20 cellular contexts compared by ENCODE assay signal in the genomic region with DNA sequence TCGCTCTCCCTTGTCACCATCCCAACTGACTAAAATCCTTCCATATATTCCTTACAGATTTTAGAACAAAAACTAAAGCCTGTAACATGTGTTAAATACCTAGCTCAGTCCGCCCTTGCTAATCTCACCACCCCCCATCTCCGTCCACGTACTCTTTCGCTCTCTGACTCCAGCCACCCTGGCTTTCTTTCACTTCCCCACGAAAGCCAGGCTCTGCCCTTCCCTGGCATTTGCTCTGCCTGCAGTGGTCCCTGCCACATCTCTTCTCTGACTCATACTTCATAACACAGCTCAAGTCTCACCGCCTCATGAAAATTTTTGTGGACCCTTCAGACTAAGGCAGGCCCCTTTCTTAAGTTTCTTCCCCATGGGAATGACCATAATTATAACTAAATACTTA. TPM values are rescaled to one million over a fixed set of nuclear protein-coding genes. Genes with fewer than 3 reads are reported as not detected.
DNase-seq lines count a peak whose midpoint lies in the region; ATAC-seq, FAIRE-seq and TF ChIP-seq lines count a peak whose summit lies in the region.
"Had no signal": no experiment of that assay in that cellular context is flagged by ENCODE, and none has a peak within 500 bp of the region (broad histone marks: within the 10 kb centered on the region; RNA-seq: fewer than 3 reads in every experiment).

No MANE protein-coding gene starts in this region.

- intact Hi-C loops in HepG2 (cut with micrococcal nuclease; ENCODE audit: unreplicated experiment): no loop called here
- intact Hi-C loops in right lobe of liver (cut with DNase I): no loop called here
- intact Hi-C loops in esophagus muscularis mucosa (cut with DNase I): no loop called here
- intact Hi-C loops in ovary (cut with DNase I): no loop called here

- H3K9ac ChIP-seq in HepG2 (ENCODE audit: insufficient read depth, low read depth, low read length): no peak overlapping the region
- H3K9ac ChIP-seq in OCI-LY3 (ENCODE audit: low read length): no peak overlapping the region

- TF ChIP-seq EP300 in HepG2 (IDR thresholded peaks at IDR 0.05; ENCODE audit: low read depth in 2 of 2, low read length in 2 of 2) (no peak), HepG2 (CRISPR knock-in tag; IDR thresholded peaks at IDR 0.05; ENCODE audit: borderline replicate concordance) (no peak), esophagus muscularis mucosa (IDR thresholded peaks at IDR 0.05) (no peak), ovary (IDR thresholded peaks at IDR 0.05) (no peak)

- CTCF ChIA-PET in HepG2 (lab: Yijun Ruan, JAX; ENCODE audit: low intra/inter-chr PET ratio, low total read pairs): no interaction called here

- H3K27ac ChIP-seq in HepG2 (ENCODE audit: extremely low read length, insufficient read depth, low read length): no peak overlapping the region
- H3K27ac ChIP-seq in right lobe of liver: no peak overlapping the region
- H3K27ac ChIP-seq in OCI-LY3 (ENCODE audit: low read length): no peak overlapping the region
- no peak overlapping the region for H3K27ac ChIP-seq in esophagus muscularis mucosa (replicated peaks in 1 of 4)
- no peak overlapping the region for H3K27ac ChIP-seq in ovary

- H3K79me2 ChIP-seq in HepG2 (ENCODE audit: insufficient read depth, low read length) (peaks cover 79% of the 10 kb centered on the region), OCI-LY3 (ENCODE audit: low read length) (no peaks in the 10 kb centered on the region)

- H3K27me3 ChIP-seq in HepG2 (ENCODE audit: control insufficient read depth in 1 of 2, insufficient read depth in 2 of 2, low read length in 2 of 2) (no peaks in the 10 kb centered on the region), right lobe of liver (no peaks in the 10 kb centered on the region), OCI-LY3 (ENCODE audit: low read depth, low read length) (no peaks in the 10 kb centered on the region), esophagus muscularis mucosa (no peaks in the 10 kb centered on the region), ovary (no peaks in the 10 kb centered on the region)

- H3K4me2 ChIP-seq in HepG2 (ENCODE audit: low read depth, low read length) (no peak overlapping the region), OCI-LY3 (ENCODE audit: low read length) (peak overlapping the region; percentile 48)

- FAIRE-seq in HepG2 (lab: Jason Lieb, UNC): no peak

- DNase-seq in HepG2 (ENCODE audit: low spot score) (no peak), right lobe of liver (no peak), esophagus muscularis mucosa (ENCODE audit: extremely low spot score) (peak; percentile 39), AG08396 (ENCODE audit: low spot score) (no peak), ovary (no peak)
- DNase-seq in activated effector memory CD4-positive, alpha-beta T cell treated with anti-CD3 and anti-CD28 coated beads, Interleukin-2, amount 50 U/mL, for 16 hours: no peak
- DNase-seq: 8988T, COR-L47, GDM1, GOT3, KG1, NCI-H1092, NCI-H1436 treated with DMSO at 0.1 percent for 48 hours, NCI-H2029, NCI-H345, NCI-H524 treated with DMSO at 0.1 percent for 48 hours, SHP77 treated with DMSO at 0.1 percent for 48 hours had no signal

- 98% methylated on average over 7 of the region's 7 CpGs for WGBS in HepG2 (ENCODE audit: low lambda C conversion rate)
- WGBS in right lobe of liver (ENCODE audit: insufficient coverage, low coverage, low lambda C conversion rate, missing lambda C conversion rate): 73% methylated on average over 7 of the region's 7 CpGs
- WGBS in esophagus muscularis mucosa: 80% methylated on average over 7 of the region's 7 CpGs
- WGBS in ovary, 3 donors: 78 to 82% (median 81%) methylated on average over 7 of the region's 7 CpGs

- H4K20me1 ChIP-seq in HepG2 (ENCODE audit: insufficient read depth, low read length) (no peaks in the 10 kb centered on the region), OCI-LY3 (ENCODE audit: insufficient read depth, low read length) (no peaks in the 10 kb centered on the region)

- BruUV-seq in HepG2 (replicated peaks; lab: Mats Ljungman, UMichigan): no TSS peak

- H3K9me3 ChIP-seq in HepG2 (ENCODE audit: low read length) (no peaks in the 10 kb centered on the region), right lobe of liver (no peaks in the 10 kb centered on the region), OCI-LY3 (ENCODE audit: insufficient read depth, low read length) (no peaks in the 10 kb centered on the region), esophagus muscularis mucosa (no peaks in the 10 kb centered on the region), ovary (no peaks in the 10 kb centered on the region)

- POLR2A ChIA-PET in HepG2 (lab: Yijun Ruan, JAX): no interaction called here

- no peak for TF ChIP-seq RAD21 in HepG2 (CRISPR knock-in tag; IDR thresholded peaks at IDR 0.05)

- H3K4me3 ChIP-seq in HepG2 (replicated peaks in 1 of 3; ENCODE audit: insufficient read depth in 1 of 3, low read depth in 2 of 3, low read length in 3 of 3) (no peak overlapping the region), right lobe of liver (no peak overlapping the region), OCI-LY3 (ENCODE audit: low read length) (no peak overlapping the region), esophagus muscularis mucosa (no peak overlapping the region), ovary (no peak overlapping the region)

- no peak for TF ChIP-seq POLR2A in HepG2 (IDR thresholded peaks at IDR 0.05; ENCODE audit: insufficient read depth in 1 of 2, low read depth in 2 of 2, low read length in 2 of 2)
- TF ChIP-seq POLR2A in right lobe of liver (IDR thresholded peaks at IDR 0.05): no peak
- no peak for TF ChIP-seq POLR2A in esophagus muscularis mucosa (IDR thresholded peaks at IDR 0.05; ENCODE audit: low read depth)
- TF ChIP-seq POLR2A in ovary (IDR thresholded peaks at IDR 0.05): no peak

- TF ChIP-seq CTCF in HepG2 (CRISPR knock-in tag; IDR thresholded peaks at IDR 0.05): no peak
- no peak for TF ChIP-seq CTCF in right lobe of liver (IDR thresholded peaks at IDR 0.05)
- no peak for TF ChIP-seq CTCF in OCI-LY3 (IDR thresholded peaks at IDR 0.05; ENCODE audit: low read depth, low read length)
- TF ChIP-seq CTCF in esophagus muscularis mucosa (IDR thresholded peaks at IDR 0.05): no peak
- TF ChIP-seq CTCF in ovary (IDR thresholded peaks at IDR 0.05): no peak

- H2AFZ ChIP-seq in HepG2 (ENCODE audit: low read length) (no peak overlapping the region), OCI-LY3 (ENCODE audit: low read depth, low read length) (no peak overlapping the region)

- H3K36me3 ChIP-seq in HepG2 (replicated peaks in 1 of 2; ENCODE audit: control insufficient read depth in 1 of 2, insufficient read depth in 2 of 2, low read length in 2 of 2): peaks cover 16 to 62% of the 10 kb centered on the region in 2 experiments
- H3K36me3 ChIP-seq in right lobe of liver: peaks cover 0 to 11% (median 0%) of the 10 kb centered on the region in 4 donors
- H3K36me3 ChIP-seq in OCI-LY3 (replicated peaks; ENCODE audit: low read depth, low read length): no peaks in the 10 kb centered on the region
- H3K36me3 ChIP-seq in esophagus muscularis mucosa: no peaks in the 10 kb centered on the region
- no peaks in the 10 kb centered on the region for H3K36me3 ChIP-seq in ovary

- ATAC-seq in HepG2 (no peak), right lobe of liver (no peak), GM18511 (IDR thresholded peaks at IDR 0.05; ENCODE audit: unreplicated experiment) (no peak)
- ATAC-seq: HCT116 had no signal

- H3K4me1 ChIP-seq in HepG2 (ENCODE audit: insufficient read depth, low read length) (peaks cover 28% of the 10 kb centered on the region), right lobe of liver (peaks cover 0 to 69% (median 20%) of the 10 kb centered on the region in 4 donors), OCI-LY3 (ENCODE audit: low read length) (peaks cover 14% of the 10 kb centered on the region; the same call in 1 of the 2 replicates), esophagus muscularis mucosa (peaks cover 0 to 6% (median 0%) of the 10 kb centered on the region in 4 donors), ovary (ENCODE audit: insufficient read depth) (no peaks in the 10 kb centered on the region)

- in situ Hi-C loops in HepG2 (cut with HindIII; ENCODE audit: extremely low pct_ligation_motif_present, low pct_unique_long_range_greater_than_20kb): no loop called here

TF ChIP-seq in HepG2, 621 proteins besides CTCF, POLR2A, EP300 and RAD21:
- TF ChIP-seq POLR2AphosphoS2 (IDR thresholded peaks at IDR 0.05; ENCODE audit: low read depth, low read length) (0 out of 2 replicates have a peak, but pooled peaks have one; percentile 36), SCMH1 (CRISPR knock-in tag; IDR thresholded peaks at IDR 0.05; ENCODE audit: borderline replicate concordance) (no peak), POLR2AphosphoS5 (IDR thresholded peaks at IDR 0.05; ENCODE audit: low read depth, low read length) (0 out of 2 replicates have a peak, but pooled peaks have one; percentile 26)

RNA-seq across cellular contexts. Expression of a gene that starts 11.7 kb away (rescaled TPM):
- total RNA-seq in HepG2 (2016; rRNA removed; fragmentation: Illumina TruSeq; extraction: Trizol) (130 and 140 TPM in 2 replicates), right lobe of liver (100 to 1,000 TPM in 2 of 6 experiments, 10 to 100 TPM in 4; 78.8 to 340 (median 90.3) TPM), esophagus muscularis mucosa (1 to 10 TPM; 4.5 to 7.2 (median 6.5) TPM), ovary (10 to 100 TPM in 3 of 7 donors, 1 to 10 TPM in 4; 4.5 to 15.8 (median 8.7) TPM)
- total RNA-seq in HepG2 (2016; cell fraction: cytosol; rRNA removed; fragmentation: Illumina TruSeq; extraction: Trizol; ENCODE audit: low read depth): 19.1 and 21.3 TPM in 2 replicates
- total RNA-seq in HepG2 (2016; cell fraction: insoluble cytoplasmic fraction; rRNA removed; fragmentation: Illumina TruSeq; extraction: Trizol): 132 and 135 TPM in 2 replicates
- 47.4 and 55.1 TPM in 2 replicates for total RNA-seq in HepG2 (2016; cell fraction: membrane; rRNA removed; fragmentation: Illumina TruSeq; extraction: Trizol)
- total RNA-seq in HepG2 (2016; cell fraction: nucleus; rRNA removed; fragmentation: Illumina TruSeq; extraction: Trizol): 251 and 257 TPM in 2 replicates
- polyA plus RNA-seq in HepG2 (2011; rRNA removed) (36.8 and 43.0 TPM in 2 replicates), ovary (10 to 100 TPM in 1 of 2 donors, 1 to 10 TPM in 1; 3.3 to 22.1 TPM)
- 14.4 and 28.4 TPM in 2 replicates for polyA plus RNA-seq in HepG2 (2011; cell fraction: cytosol; rRNA removed)
- polyA plus RNA-seq in HepG2 (2011; cell fraction: nucleus; rRNA removed): 39.1 and 57.9 TPM in 2 replicates
- 53.4 and 86.4 TPM in 2 replicates for polyA plus RNA-seq in HepG2 (2012)
- polyA plus RNA-seq in HepG2 (2016; cell fraction: cytosol; fragmentation: Illumina TruSeq; extraction: Trizol; ENCODE audit: low read depth): 5.1 and 5.7 TPM in 2 replicates
- 57.8 and 65.3 TPM in 2 replicates for polyA plus RNA-seq in HepG2 (2016; cell fraction: insoluble cytoplasmic fraction; fragmentation: Illumina TruSeq; extraction: Trizol; ENCODE audit: low read depth)
- 14.2 and 17.2 TPM in 2 replicates for polyA plus RNA-seq in HepG2 (2016; cell fraction: membrane; fragmentation: Illumina TruSeq; extraction: Trizol; ENCODE audit: low read depth)
- 165 and 177 TPM in 2 replicates for polyA plus RNA-seq in HepG2 (2016; cell fraction: nucleus; fragmentation: Illumina TruSeq; extraction: Trizol; ENCODE audit: insufficient read depth, low read depth)
- 18.6 and 65.9 TPM in 2 replicates for polyA minus RNA-seq in HepG2 (2011; rRNA and poly(A)+ RNA removed; ENCODE audit: low replicate concordance)
- 23.7 and 35.7 TPM in 2 replicates for polyA minus RNA-seq in HepG2 (2011; cell fraction: cytosol; rRNA and poly(A)+ RNA removed)
- 174 and 229 TPM in 2 replicates for polyA minus RNA-seq in HepG2 (2011; cell fraction: nucleus; rRNA and poly(A)+ RNA removed)
